Comparison of ENCODE assay signal across 10 cellular contexts in genomic region chr5:40409600-40409999, GRCh38.
DNase-seq lines count a peak whose midpoint lies in the region; ATAC-seq and TF ChIP-seq lines count a peak whose summit lies in the region.
"Had no signal": no experiment of that assay in that cellular context is flagged by ENCODE, and none has a peak within 500 bp of the region (broad histone marks: within the 10 kb centered on the region; RNA-seq: fewer than 3 reads in every experiment).

No MANE protein-coding gene starts in this region.

- TF ChIP-seq CTCF in CD8-positive, alpha-beta T cell (IDR thresholded peaks at IDR 0.05), result no peak
- TF ChIP-seq CTCF in OCI-LY1 (IDR thresholded peaks at IDR 0.05; ENCODE audit: low read length) (no peak), coronary artery (IDR thresholded peaks at IDR 0.05) (no peak)

- CTCF ChIA-PET in CD8-positive, alpha-beta T cell (lab: Charles Lee), result interaction anchor here (0.5 to 2.0 kb wide), 6 partner anchors 8 to 270 kb away, joined by 3 to 8 read pairs (median 4); partner anchors contain the start of gene PTGER4

- peaks cover 3% of the 10 kb centered on the region for H3K36me3 Mint-ChIP-seq in CD8-positive, alpha-beta T cell
- peaks cover 7% of the 10 kb centered on the region for H3K36me3 Mint-ChIP-seq in activated naive CD4-positive, alpha-beta T cell treated with anti-CD3 and anti-CD28 coated beads, Interleukin-2, amount 50 U/mL, for 24 hours
- peaks cover 0 to 5% (median 4%) of the 10 kb centered on the region in 3 donors for H3K36me3 Mint-ChIP-seq in naive thymus-derived CD8-positive, alpha-beta T cell

- H2AFZ ChIP-seq in OCI-LY1 (ENCODE audit: low read length), result 0 out of 2 replicates have a peak overlapping the region, but pooled peaks have one; percentile 18
- H2AFZ ChIP-seq: parathyroid adenoma had no signal

- peaks cover 5% of the 10 kb centered on the region for H3K9me3 Mint-ChIP-seq in CD8-positive, alpha-beta T cell
- H3K9me3 Mint-ChIP-seq in activated naive CD4-positive, alpha-beta T cell treated with anti-CD3 and anti-CD28 coated beads, Interleukin-2, amount 50 U/mL, for 24 hours, result peaks cover 6% of the 10 kb centered on the region
- H3K9me3 Mint-ChIP-seq in naive thymus-derived CD8-positive, alpha-beta T cell, result peaks cover 0 to 19% (median 0%) of the 10 kb centered on the region in 9 donors

- no peaks in the 10 kb centered on the region; the same call in 1 of the 2 replicates for H3F3A ChIP-seq in OCI-LY1 (ENCODE audit: insufficient read depth, low read length)

- peak overlapping the region; percentile 77 for H3K4me3 Mint-ChIP-seq in CD8-positive, alpha-beta T cell
- peak overlapping the region; percentile 86 for H3K4me3 Mint-ChIP-seq in activated naive CD4-positive, alpha-beta T cell treated with anti-CD3 and anti-CD28 coated beads, Interleukin-2, amount 50 U/mL, for 24 hours
- H3K4me3 Mint-ChIP-seq in naive thymus-derived CD8-positive, alpha-beta T cell, result peak overlapping the region; percentile 66 to 85 (median 78)

- peak; percentile 22 for ATAC-seq in CD8-positive, alpha-beta T cell
- peak; percentile 18 to 28 for ATAC-seq in naive thymus-derived CD8-positive, alpha-beta T cell
- no peak for ATAC-seq in GM18873 (IDR thresholded peaks at IDR 0.05; ENCODE audit: low FRiP score, unreplicated experiment)

- peak overlapping the region; percentile 96 for H3K27ac ChIP-seq in CD8-positive, alpha-beta T cell (ENCODE audit: low read depth, low read length)
- H3K27ac ChIP-seq in OCI-LY1 (ENCODE audit: low read depth, low read length, poor library complexity, severe bottlenecking) (peak overlapping the region; percentile 15), coronary artery (peak overlapping the region in 1 of 2 donors; percentile 38)
- H3K27ac ChIP-seq: parathyroid adenoma had no signal

- DNase-seq in CD8-positive, alpha-beta T cell, result peak in 5 of 7 experiments; percentile 17 to 63 (median 51)
- peak in 8 of 10 donors; percentile 17 to 79 (median 66) for DNase-seq in naive thymus-derived CD8-positive, alpha-beta T cell
- DNase-seq in NCI-H345 treated with DMSO at 0.1 percent for 48 hours (lab: John Stamatoyannopoulos, UW; ENCODE audit: unreplicated experiment) (no peak), germinal center (ENCODE audit: low spot score) (no peak), coronary artery (ENCODE audit: low spot score) (no peak)
- DNase-seq: NCI-H748 treated with DMSO at 0.1 percent for 48 hours had no signal

- H3K4me3 ChIP-seq in CD8-positive, alpha-beta T cell (ENCODE audit: low read depth, low read length), result peak overlapping the region; percentile 30
- H3K4me3 ChIP-seq in OCI-LY1 (ENCODE audit: low read depth, low read length, poor library complexity, severe bottlenecking) (no peak overlapping the region), coronary artery (no peak overlapping the region)

- H3K9me3 ChIP-seq in CD8-positive, alpha-beta T cell (ENCODE audit: low read length), result no peaks in the 10 kb centered on the region
- H3K9me3 ChIP-seq in OCI-LY1 (ENCODE audit: low read length), result no peaks in the 10 kb centered on the region

- no peaks in the 10 kb centered on the region for H4K20me1 ChIP-seq in OCI-LY1 (ENCODE audit: insufficient read depth, low read length)

- POLR2A ChIA-PET in CD8-positive, alpha-beta T cell (lab: Charles Lee), result interaction anchor here (0.7 to 4.4 kb wide), 13 partner anchors 8 to 274 kb away, joined by 3 to 23 read pairs (median 7); partner anchors contain the start of gene PTGER4
- POLR2A ChIA-PET in naive thymus-derived CD8-positive, alpha-beta T cell (lab: Charles Lee), result interaction anchor here (1.0 to 11.1 kb wide), 11 partner anchors 8 to 272 kb away, joined by 3 to 96 read pairs (median 7); partner anchors contain the start of gene PTGER4

- no peaks in the 10 kb centered on the region for H3K27me3 Mint-ChIP-seq in CD8-positive, alpha-beta T cell (ENCODE audit: low read depth)
- no peaks in the 10 kb centered on the region for H3K27me3 Mint-ChIP-seq in activated naive CD4-positive, alpha-beta T cell treated with anti-CD3 and anti-CD28 coated beads, Interleukin-2, amount 50 U/mL, for 24 hours
- H3K27me3 Mint-ChIP-seq in naive thymus-derived CD8-positive, alpha-beta T cell, result no peaks in the 10 kb centered on the region

- H3K9me2 ChIP-seq in OCI-LY1 (ENCODE audit: low read depth, low read length), result no peaks in the 10 kb centered on the region

- H3K27me3 ChIP-seq in CD8-positive, alpha-beta T cell (ENCODE audit: insufficient read depth, low read length), result no peaks in the 10 kb centered on the region
- no peaks in the 10 kb centered on the region for H3K27me3 ChIP-seq in OCI-LY1 (ENCODE audit: insufficient read depth, low read length)

- peak overlapping the region; percentile 24; the same call in 1 of the 2 replicates for H3K4me2 ChIP-seq in OCI-LY1 (ENCODE audit: low read length)

- H3K27ac Mint-ChIP-seq in CD8-positive, alpha-beta T cell, result peak overlapping the region; percentile 99
- H3K27ac Mint-ChIP-seq in activated naive CD4-positive, alpha-beta T cell treated with anti-CD3 and anti-CD28 coated beads, Interleukin-2, amount 50 U/mL, for 24 hours, result peak overlapping the region; percentile 99
- peak overlapping the region; percentile 97 to 100 (median 99) for H3K27ac Mint-ChIP-seq in naive thymus-derived CD8-positive, alpha-beta T cell

- intact Hi-C loops in CD8-positive, alpha-beta T cell (cut with DNase I, micrococcal nuclease), result loop anchor here (5.0 kb wide), 1 partner anchor 42 kb away; no protein-coding TSS in a partner anchor

- H3K4me1 Mint-ChIP-seq in CD8-positive, alpha-beta T cell (ENCODE audit: low read depth), result peaks cover 70% of the 10 kb centered on the region
- peaks cover 79% of the 10 kb centered on the region for H3K4me1 Mint-ChIP-seq in activated naive CD4-positive, alpha-beta T cell treated with anti-CD3 and anti-CD28 coated beads, Interleukin-2, amount 50 U/mL, for 24 hours
- peaks cover 21 to 83% (median 68%) of the 10 kb centered on the region in 4 donors for H3K4me1 Mint-ChIP-seq in naive thymus-derived CD8-positive, alpha-beta T cell

- no peaks in the 10 kb centered on the region for H3K36me3 ChIP-seq in CD8-positive, alpha-beta T cell (ENCODE audit: insufficient read depth, low read length)
- no peaks in the 10 kb centered on the region for H3K36me3 ChIP-seq in OCI-LY1 (ENCODE audit: insufficient read depth, low read length)

- no peak overlapping the region; the same call in 1 of the 2 replicates for H3K9ac ChIP-seq in OCI-LY1 (ENCODE audit: low read length)
- H3K9ac ChIP-seq: parathyroid adenoma had no signal

- no peaks in the 10 kb centered on the region for H3K79me2 ChIP-seq in OCI-LY1 (ENCODE audit: insufficient read depth, low read length)
- H3K79me2 ChIP-seq: parathyroid adenoma had no signal

- peaks cover 67% of the 10 kb centered on the region for H3K4me1 ChIP-seq in CD8-positive, alpha-beta T cell (ENCODE audit: insufficient read depth, low read length)
- peaks cover 48% of the 10 kb centered on the region for H3K4me1 ChIP-seq in OCI-LY1 (ENCODE audit: insufficient read depth, low read length, severe bottlenecking)
- H3K4me1 ChIP-seq: parathyroid adenoma had no signal

Comparison
In these comparisons a context has a peak if more than half of its experiments do, and no peak if none do; other contexts are left out.
1. DNase-seq: peak in CD8-positive, alpha-beta T cell (5 of 7) and naive thymus-derived CD8-positive, alpha-beta T cell (8 of 10); none in NCI-H345 treated with DMSO at 0.1 percent for 48 hours (single experiment), germinal center (single experiment) and coronary artery (single experiment).
2. Peak in every context shown above with its lines, with median percentiles within 50 percentile points of each other: H3K27ac Mint-ChIP-seq and H3K4me3 Mint-ChIP-seq.